ENCODE assay signal across 8 cellular contexts in genomic region chr20:34364013-34364382, GRCh38. TPM values are rescaled to one million over a fixed set of nuclear protein-coding genes. Genes with fewer than 3 reads are reported as not detected.
DNase-seq lines count a peak whose midpoint lies in the region; ATAC-seq, FAIRE-seq and TF ChIP-seq lines count a peak whose summit lies in the region.

No MANE protein-coding gene starts in this region.

- H3K9ac ChIP-seq in HCT116 (ENCODE audit: low read length) (peak overlapping the region; percentile 87), skeletal muscle satellite cell (ENCODE audit: low read depth, low read length) (peak overlapping the region; percentile 93)

- no TSS peak for BruUV-seq in HCT116 (replicated peaks; lab: Mats Ljungman, UMichigan)

- peak overlapping the region; percentile 97 for H3K4me3 Mint-ChIP-seq in activated naive CD4-positive, alpha-beta T cell treated with anti-CD3 and anti-CD28 coated beads, Interleukin-2, amount 10 ng/mL, durations not matched to agents 7 days and 5 days

- DNase-seq in A549 (ENCODE audit: low read depth in 1 of 2, low spot score in 1 of 2): peak in 1 of 2 experiments; percentile 48
- no peak for DNase-seq in HCT116 (ENCODE audit: low read depth, low spot score)
- DNase-seq in activated naive CD4-positive, alpha-beta T cell treated with anti-CD3 and anti-CD28 coated beads, Interleukin-2, amount 10 ng/mL, durations not matched to agents 7 days and 5 days: no peak
- DNase-seq in right cardiac atrium: no peak
- DNase-seq in NCI-H2107 (lab: John Stamatoyannopoulos, UW): no peak
- no peak for DNase-seq in NCI-H2029 treated with DMSO at 0.1 percent for 48 hours (lab: John Stamatoyannopoulos, UW)

- intact Hi-C loops in HCT116 (cut with micrococcal nuclease): no loop called here
- intact Hi-C loops in right cardiac atrium (cut with DNase I): no loop called here

- peaks cover 26% of the 10 kb centered on the region for H3K36me3 Mint-ChIP-seq in activated naive CD4-positive, alpha-beta T cell treated with anti-CD3 and anti-CD28 coated beads, Interleukin-2, amount 10 ng/mL, durations not matched to agents 7 days and 5 days

- peaks cover 9% of the 10 kb centered on the region for H3K27me3 Mint-ChIP-seq in activated naive CD4-positive, alpha-beta T cell treated with anti-CD3 and anti-CD28 coated beads, Interleukin-2, amount 10 ng/mL, durations not matched to agents 7 days and 5 days

- 8% methylated on average over 12 of the region's 12 CpGs for WGBS in A549 (ENCODE audit: missing lambda C conversion rate)
- 4% methylated on average over 12 of the region's 12 CpGs for WGBS in right cardiac atrium

- no peak overlapping the region for H2AFZ ChIP-seq in HCT116 (ENCODE audit: low read depth, low read length, poor library complexity, severe bottlenecking)

- H3K4me2 ChIP-seq in A549: peak overlapping the region; percentile 91
- H3K4me2 ChIP-seq in HCT116 (ENCODE audit: low read length): peak overlapping the region; percentile 94
- H3K4me2 ChIP-seq in skeletal muscle satellite cell (ENCODE audit: low read length): peak overlapping the region; percentile 83

- RAD21 ChIA-PET in HCT116 (lab: Charles Lee; ENCODE audit: low non-redundant PET in 1 of 2, low total read pairs in 2 of 2, uncharacterized antibody in 2 of 2, unreplicated experiment in 2 of 2): interaction anchor here in 1 of 2 experiments (1.0 kb wide), 1 partner anchor 51 kb away, joined by 3 read pairs; no protein-coding TSS in a partner anchor

- TF ChIP-seq POLR2A in A549 (IDR thresholded peaks at IDR 0.05; ENCODE audit: low read length) (no peak), HCT116 (IDR thresholded peaks at IDR 0.05; ENCODE audit: borderline replicate concordance, extremely low read depth, insufficient read depth, insufficient read length) (no peak)

- TF ChIP-seq CTCF in A549 (IDR thresholded peaks at IDR 0.05) (no peak), HCT116 (IDR thresholded peaks at IDR 0.05 in 2 of 3, conservative IDR thresholded peaks at IDR 0.05 in 1 of 3; ENCODE audit: borderline replicate concordance in 1 of 3, insufficient read depth in 1 of 3, low read depth in 2 of 3, low read length in 2 of 3) (no peak)

- H3K4me1 Mint-ChIP-seq in activated naive CD4-positive, alpha-beta T cell treated with anti-CD3 and anti-CD28 coated beads, Interleukin-2, amount 10 ng/mL, durations not matched to agents 7 days and 5 days: peaks cover 56% of the 10 kb centered on the region

- ATAC-seq in A549: peak in 1 of 2 experiments; percentile 17; a peak in 1 of 6 replicates
- no peak for ATAC-seq in HCT116
- no peak for ATAC-seq in right cardiac atrium
- ATAC-seq in HG02763 (IDR thresholded peaks at IDR 0.05; ENCODE audit: unreplicated experiment): no peak

- peaks cover 59% of the 10 kb centered on the region for H3K79me2 ChIP-seq in HCT116 (ENCODE audit: insufficient read depth, low read length)

- TF ChIP-seq EP300 in A549 (IDR thresholded peaks at IDR 0.05): no peak

- H3K27ac ChIP-seq in A549 (peak overlapping the region; percentile 97 to 98), HCT116 (ENCODE audit: low read depth, low read length) (peak overlapping the region; percentile 82), right cardiac atrium (ENCODE audit: low read length) (peak overlapping the region; percentile 96)

- H3K9me3 ChIP-seq in A549 (no peaks in the 10 kb centered on the region), HCT116 (ENCODE audit: control insufficient read depth in 1 of 2, insufficient read depth in 1 of 2, low read depth in 1 of 2, low read length in 2 of 2) (no peaks in the 10 kb centered on the region), right cardiac atrium (ENCODE audit: control insufficient read depth, low read length) (no peaks in the 10 kb centered on the region), skeletal muscle satellite cell (replicated peaks; ENCODE audit: low read length) (no peaks in the 10 kb centered on the region)

- no peaks in the 10 kb centered on the region; the same call in 1 of the 2 replicates for H4K20me1 ChIP-seq in HCT116 (ENCODE audit: insufficient read depth)

- TF ChIP-seq RAD21 in A549 (conservative IDR thresholded peaks at IDR 0.05 in 1 of 2, IDR thresholded peaks at IDR 0.05 in 1 of 2) (no peak), HCT116 (IDR thresholded peaks at IDR 0.05; ENCODE audit: low read depth) (no peak)

- H3K27me3 ChIP-seq in HCT116 (ENCODE audit: insufficient read depth, low read length) (no peaks in the 10 kb centered on the region), right cardiac atrium (ENCODE audit: control insufficient read depth, insufficient read depth) (no peaks in the 10 kb centered on the region), skeletal muscle satellite cell (ENCODE audit: control insufficient read depth, insufficient read depth, low read length) (no peaks in the 10 kb centered on the region)

- H3K9me3 Mint-ChIP-seq in activated naive CD4-positive, alpha-beta T cell treated with anti-CD3 and anti-CD28 coated beads, Interleukin-2, amount 10 ng/mL, durations not matched to agents 7 days and 5 days: no peaks in the 10 kb centered on the region

- POLR2A ChIA-PET in A549 (lab: Yijun Ruan, JAX) (interaction anchor here (0.6 to 1.9 kb wide), 6 partner anchors 8 to 152 kb away, joined by 3 to 21 read pairs (median 8); partner anchors contain the start of gene DYNLRB1), HCT116 (lab: Charles Lee) (interaction anchor here (1.0 to 2.3 kb wide), 4 partner anchors 10 to 26 kb away, joined by 3 to 9 read pairs (median 6); no protein-coding TSS in a partner anchor)

- H3K36me3 ChIP-seq in HCT116 (ENCODE audit: control insufficient read depth in 1 of 2, insufficient read depth in 2 of 2, low read length in 2 of 2) (no peaks in the 10 kb centered on the region), skeletal muscle satellite cell (ENCODE audit: insufficient read depth, low read length) (peaks cover 8% of the 10 kb centered on the region)

- peak overlapping the region; percentile 85 for H3K27ac Mint-ChIP-seq in activated naive CD4-positive, alpha-beta T cell treated with anti-CD3 and anti-CD28 coated beads, Interleukin-2, amount 10 ng/mL, durations not matched to agents 7 days and 5 days

- H3K4me3 ChIP-seq in A549 (peak overlapping the region; percentile 81), HCT116 (replicated peaks in 1 of 2; ENCODE audit: low read depth in 1 of 2, low read length in 2 of 2) (peak overlapping the region; percentile 86 to 87), right cardiac atrium (ENCODE audit: low read length) (peak overlapping the region; percentile 85), skeletal muscle satellite cell (ENCODE audit: low read length) (peak overlapping the region; percentile 82)

- no peak for FAIRE-seq in A549 (lab: Jason Lieb, UNC)

- CTCF ChIA-PET in A549 (lab: Yijun Ruan, JAX): interaction anchor here (0.7 to 8.8 kb wide), 6 partner anchors 8 to 1137 kb away, joined by 3 to 77 read pairs (median 4); no protein-coding TSS in a partner anchor
- CTCF ChIA-PET in HCT116 (lab: Charles Lee): interaction anchor here (2.8 kb wide), 1 partner anchor 51 kb away, joined by 16 read pairs; no protein-coding TSS in a partner anchor
- CTCF ChIA-PET in activated naive CD4-positive, alpha-beta T cell treated with anti-CD3 and anti-CD28 coated beads, Interleukin-2, amount 10 ng/mL, durations not matched to agents 7 days and 5 days (lab: Charles Lee): interaction anchor here (3.2 kb wide), 1 partner anchor 51 kb away, joined by 13 read pairs; no protein-coding TSS in a partner anchor

- H3K4me1 ChIP-seq in A549: peaks cover 40% of the 10 kb centered on the region
- peaks cover 25 to 72% of the 10 kb centered on the region in 2 experiments for H3K4me1 ChIP-seq in HCT116 (ENCODE audit: control insufficient read depth in 1 of 2, insufficient read depth in 2 of 2, low read length in 2 of 2)
- peaks cover 7% of the 10 kb centered on the region for H3K4me1 ChIP-seq in right cardiac atrium (ENCODE audit: control insufficient read depth, insufficient read depth, low read length)
- peaks cover 21% of the 10 kb centered on the region for H3K4me1 ChIP-seq in skeletal muscle satellite cell (ENCODE audit: control insufficient read depth, insufficient read depth, low read length)

- H3K9me2 ChIP-seq in HCT116 (ENCODE audit: insufficient read depth): no peaks in the 10 kb centered on the region

TF ChIP-seq in A549, 52 proteins besides CTCF, POLR2A, EP300 and RAD21 (continues in another document):
- no peak for TF ChIP-seq HOXB5 (CRISPR knock-in tag; IDR thresholded peaks at IDR 0.05)
- no peak for TF ChIP-seq MAZ (IDR thresholded peaks at IDR 0.05; ENCODE audit: borderline replicate concordance, low read depth, low read length)
- TF ChIP-seq MAX (IDR thresholded peaks at IDR 0.05): no peak
- no peak for TF ChIP-seq CBX2 (IDR thresholded peaks at IDR 0.05; ENCODE audit: borderline replicate concordance, low read depth)
- 0 out of 5 replicates have a peak, but pooled peaks of 1 of the 2 experiments have one; percentile 2 for TF ChIP-seq JUN (IDR thresholded peaks at IDR 0.05)
- no peak for TF ChIP-seq PHF8 (IDR thresholded peaks at IDR 0.05; ENCODE audit: borderline replicate concordance, low read depth)

TF ChIP-seq in HCT116, 20 proteins besides CTCF, POLR2A, EP300 and RAD21 (continues in another document):
- TF ChIP-seq ZFX (IDR thresholded peaks at IDR 0.05) (no peak), SRF (IDR thresholded peaks at IDR 0.05; ENCODE audit: low read depth) (no peak), ZNF274 (IDR thresholded peaks at IDR 0.05; ENCODE audit: low read depth, low read length) (no peak), TCF7L2 (IDR thresholded peaks at IDR 0.05; ENCODE audit: borderline replicate concordance, extremely low read depth, insufficient read depth, insufficient read length) (no peak)

RNA-seq across cellular contexts. Expression of gene ITCH, which starts 0.9 kb away (rescaled TPM):
- polyA plus RNA-seq in A549 (2011; rRNA removed) (23.9 and 27.5 TPM in 2 replicates), A549 (2017; fragmentation: RNase III; extraction: RNeasy Plus Mini Kit Qiagen cat#74134 plus additional on column Dnase treatment) (24.4 to 25.0 TPM (median 24.4 TPM) in 3 replicates), right cardiac atrium (9.7 TPM)
- 3.2 and 4.1 TPM in 2 replicates for polyA plus RNA-seq in A549 (2012; cell fraction: cytosol; rRNA removed)
- polyA plus RNA-seq in A549 (2012; cell fraction: nucleus; rRNA removed): 2.3 and 4.6 TPM in 2 replicates
- 23.8 and 38.5 TPM in 2 replicates for polyA minus RNA-seq in A549 (2011; rRNA and poly(A)+ RNA removed)
- total RNA-seq in HCT116 (2021; ENCODE audit: unreplicated experiment) (78.8 TPM), right cardiac atrium (10 to 100 TPM; 46.1 to 54.9 (median 49.1) TPM)
- 28.1 and 32.9 TPM in 2 replicates for polyA plus RNA-seq in HCT116 (2012)
- total RNA-seq in skeletal muscle satellite cell (2012; rRNA removed): 44.6 and 50.0 TPM in 2 replicates
